In genomic region chrX:46814966-46815365, GRCh38 we compare ENCODE assay signal across 25 cellular contexts.
"Had no signal": no experiment of that assay in that cellular context is flagged by ENCODE, and none has a peak within 500 bp of the region (broad histone marks: within the 10 kb centered on the region; RNA-seq: fewer than 3 reads in every experiment).

No MANE protein-coding gene starts in this region.

- FAIRE-seq: RCC 7860 had no signal

- H3K27ac Mint-ChIP-seq: activated CD8-positive, alpha-beta T cell treated with anti-CD3 and anti-CD28 coated beads for 36 hours; activated naive CD4-positive, alpha-beta T cell treated with anti-CD3 and anti-CD28 coated beads, Interleukin-2, amount 50 U/mL, for 24 hours; activated T-helper 1 cell treated with anti-CD3 and anti-CD28 coated beads, Interleukin-12 subunit alpha, Interleukin-12 subunit beta, Interleukin-2, Interleukin-4 antibody, amounts not matched to agents 30 ng/mL and 10 ng/mL and 1 ng/mL, durations not matched to agents 14 hours and 24 hours and 36 hours; IgD-negative memory B cell; T-helper 17 cell had no signal

- H3K27me3 Mint-ChIP-seq: activated naive CD4-positive, alpha-beta T cell treated with anti-CD3 and anti-CD28 coated beads, Interleukin-2, amount 50 U/mL, for 24 hours had no signal

- H3K4me3 ChIP-seq: breast epithelium had no signal

- H3K27ac ChIP-seq: breast epithelium, KMS-11, WERI-Rb-1 had no signal

- H3K36me3 ChIP-seq: breast epithelium, WERI-Rb-1 had no signal

- H3K9ac ChIP-seq: KMS-11 had no signal

- H3K4me3 Mint-ChIP-seq: activated CD8-positive, alpha-beta T cell treated with anti-CD3 and anti-CD28 coated beads for 36 hours; activated naive CD4-positive, alpha-beta T cell treated with anti-CD3 and anti-CD28 coated beads, Interleukin-2, amount 50 U/mL, for 24 hours; activated T-helper 1 cell treated with anti-CD3 and anti-CD28 coated beads, Interleukin-12 subunit alpha, Interleukin-12 subunit beta, Interleukin-2, Interleukin-4 antibody, amounts not matched to agents 30 ng/mL and 10 ng/mL and 1 ng/mL, durations not matched to agents 14 hours and 24 hours and 36 hours; IgD-negative memory B cell; T-helper 17 cell had no signal

- H3K4me2 ChIP-seq: KMS-11 had no signal

- H3K9me3 Mint-ChIP-seq: activated CD8-positive, alpha-beta T cell treated with anti-CD3 and anti-CD28 coated beads for 36 hours; activated naive CD4-positive, alpha-beta T cell treated with anti-CD3 and anti-CD28 coated beads, Interleukin-2, amount 50 U/mL, for 24 hours; activated T-helper 1 cell treated with anti-CD3 and anti-CD28 coated beads, Interleukin-12 subunit alpha, Interleukin-12 subunit beta, Interleukin-2, Interleukin-4 antibody, amounts not matched to agents 30 ng/mL and 10 ng/mL and 1 ng/mL, durations not matched to agents 14 hours and 24 hours and 36 hours; IgD-negative memory B cell had no signal

- ATAC-seq: activated CD4-positive, CD25-positive, alpha-beta regulatory T cell treated with anti-CD3 and anti-CD28 coated beads, Interleukin-2, amount 50 U/mL, for 24 hours; activated CD8-positive, alpha-beta T cell treated with anti-CD3 and anti-CD28 coated beads for 36 hours; T-helper 17 cell had no signal

- H3K36me3 Mint-ChIP-seq: activated naive CD4-positive, alpha-beta T cell treated with anti-CD3 and anti-CD28 coated beads, Interleukin-2, amount 50 U/mL, for 24 hours; IgD-negative memory B cell had no signal

- DNase-seq: activated CD4-positive, alpha-beta T cell treated with anti-CD3 and anti-CD28 coated beads for 4 hours; activated CD8-positive, alpha-beta memory T cell treated with anti-CD3 and anti-CD28 coated beads, Interleukin-2, amount 50 U/mL, for 48 hours; activated CD8-positive, alpha-beta T cell treated with anti-CD3 and anti-CD28 coated beads for 36 hours; activated effector memory CD4-positive, alpha-beta T cell treated with Interleukin-2 at 50 U/mL for 16 hours; activated naive CD4-positive, alpha-beta T cell; activated T-cell treated with anti-CD3 and anti-CD28 coated beads, Interleukin-2, amount 50 U/mL, for 1 hour; aorta; central memory CD4-positive, alpha-beta T cell; MM.1S; NCI-H1105 treated with DMSO at 0.1 percent for 48 hours; NCI-H1436 treated with DMSO at 0.1 percent for 48 hours; NCI-H187; NCI-H2081; NCI-H524; SHP77 treated with DMSO at 0.1 percent for 48 hours; T-helper 17 cell; T-helper 9 cell; WERI-Rb-1 had no signal

- H3K4me1 Mint-ChIP-seq: activated naive CD4-positive, alpha-beta T cell treated with anti-CD3 and anti-CD28 coated beads, Interleukin-2, amount 50 U/mL, for 24 hours; IgD-negative memory B cell; T-helper 17 cell had no signal

- H3K4me1 ChIP-seq: breast epithelium had no signal
